21 cellular contexts compared by ENCODE assay signal in the genomic region with DNA sequence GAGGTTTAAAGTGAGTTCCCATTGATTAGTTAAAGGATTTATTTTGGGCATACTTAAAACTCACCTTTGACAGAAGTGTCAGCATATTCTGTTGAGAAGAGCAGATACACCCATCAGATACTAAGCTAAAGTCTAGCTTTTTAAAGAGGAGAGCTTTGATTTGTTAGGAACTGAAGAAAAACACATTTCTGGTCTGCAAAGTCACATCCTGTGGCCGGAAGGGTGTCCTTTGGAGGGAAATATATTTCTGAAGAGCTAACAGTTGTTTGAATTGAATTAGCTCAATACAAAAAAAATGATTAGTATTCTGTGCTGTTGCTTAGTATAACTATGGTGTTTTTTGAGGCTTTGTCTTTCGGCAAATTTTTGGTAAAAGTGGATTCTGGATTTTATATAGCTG.
"Had no signal": no experiment of that assay in that cellular context is flagged by ENCODE, and none has a peak within 500 bp of the region (broad histone marks: within the 10 kb centered on the region; RNA-seq: fewer than 3 reads in every experiment).

No MANE protein-coding gene starts in this region.

- DNase-seq: activated CD4-positive, alpha-beta T cell treated with anti-CD3 and anti-CD28 coated beads for 4 hours; activated CD8-positive, alpha-beta memory T cell treated with anti-CD3 and anti-CD28 coated beads, Interleukin-2, amount 50 U/mL, for 4 hours; activated CD8-positive, alpha-beta T cell treated with anti-CD3 and anti-CD28 coated beads for 36 hours; activated gamma-delta T cell treated with Interleukin-2 at 50 U/mL for 16 hours; activated naive CD4-positive, alpha-beta T cell treated with anti-CD3 and anti-CD28 coated beads, Interleukin-2, amount 10 ng/mL, durations not matched to agents 7 days and 5 days; activated naive CD8-positive, alpha-beta T cell treated with anti-CD3 and anti-CD28 coated beads for 36 hours; activated T-cell treated with anti-CD3 and anti-CD28 coated beads, Interleukin-2, amount 50 U/mL, for 72 hours; Kasumi-1; NCI-H1048; NCI-H146; NCI-H187 treated with DMSO at 0.1 percent for 48 hours; NCI-H2081 treated with DMSO at 0.1 percent for 48 hours; NCI-H446; NCI-H524; Peyer's patch; SHP77; WERI-Rb-1 had no signal

- H3K9me3 ChIP-seq: Peyer's patch, SJSA1 had no signal

- H3K4me1 ChIP-seq: Peyer's patch, SJSA1 had no signal

- ATAC-seq: activated CD4-positive, CD25-positive, alpha-beta regulatory T cell treated with anti-CD3 and anti-CD28 coated beads, Interleukin-2, amount 50 U/mL, for 24 hours; activated CD8-positive, alpha-beta T cell treated with anti-CD3 and anti-CD28 coated beads for 36 hours; activated T-cell treated with anti-CD3 and anti-CD28 coated beads, Interleukin-2, amount 50 U/mL, for 72 hours; K562; SK-N-SH treated with all-trans-retinoic acid at 6 μM for 48 hours had no signal

- H3K27ac ChIP-seq: Peyer's patch, SJSA1, WERI-Rb-1 had no signal

- H3K4me3 ChIP-seq: K562, Peyer's patch, SJSA1 had no signal

- H3K27me3 ChIP-seq: Peyer's patch, SJSA1 had no signal

- H3K36me3 ChIP-seq: Peyer's patch, SJSA1, WERI-Rb-1 had no signal
